In genomic region chr4:75678965-75679364, GRCh38 we compare ENCODE assay signal across 17 cellular contexts.
"Had no signal": no experiment of that assay in that cellular context is flagged by ENCODE, and none has a peak within 500 bp of the region (broad histone marks: within the 10 kb centered on the region; RNA-seq: fewer than 3 reads in every experiment).

No MANE protein-coding gene starts in this region.

- H3K27me3 ChIP-seq: foreskin keratinocyte, hepatocyte, suprapubic skin, thyroid gland had no signal

- ATAC-seq: foreskin keratinocyte; left colon; left ventricle myocardium superior; naive thymus-derived CD4-positive, alpha-beta T cell; sciatic nerve had no signal

- H3K9me3 Mint-ChIP-seq: naive thymus-derived CD4-positive, alpha-beta T cell; nephron progenitor cell; type B pancreatic cell had no signal

- H3K27ac ChIP-seq: foreskin keratinocyte, hepatocyte, skin epidermis, suprapubic skin, thyroid gland had no signal

- H3K27ac Mint-ChIP-seq: nephron progenitor cell, type B pancreatic cell had no signal

- H3K27me3 Mint-ChIP-seq: naive thymus-derived CD4-positive, alpha-beta T cell; type B pancreatic cell had no signal

- H2AFZ ChIP-seq: hepatocyte had no signal

- H3K36me3 ChIP-seq: suprapubic skin, thyroid gland had no signal

- H3K36me3 Mint-ChIP-seq: type B pancreatic cell had no signal

- DNase-seq: cerebellar nuclear complex; dermis blood vessel endothelial cell; foreskin keratinocyte; head of caudate nucleus; left colon; left ventricle myocardium superior; mesendoderm; naive thymus-derived CD4-positive, alpha-beta T cell; nephron progenitor cell; stimulated activated naive CD4-positive, alpha-beta T cell treated with Interleukin-2 at 50 U/mL for 16 hours; thyroid gland had no signal

- H3K4me2 ChIP-seq: hepatocyte had no signal

- H3K4me3 Mint-ChIP-seq: naive thymus-derived CD4-positive, alpha-beta T cell; nephron progenitor cell; type B pancreatic cell had no signal

- H3K4me3 ChIP-seq: hepatocyte, lung, skin epidermis, suprapubic skin, thyroid gland had no signal

- H3K9me3 ChIP-seq: suprapubic skin, thyroid gland had no signal
